ENCODE assay signal across 25 cellular contexts in genomic region chr21:43308511-43309283, GRCh38.
DNase-seq lines count a peak whose midpoint lies in the region; ATAC-seq and TF ChIP-seq lines count a peak whose summit lies in the region.
"Had no signal": no experiment of that assay in that cellular context is flagged by ENCODE, and none has a peak within 500 bp of the region (broad histone marks: within the 10 kb centered on the region; RNA-seq: fewer than 3 reads in every experiment).

No MANE protein-coding gene starts in this region.

- H3K27me3 Mint-ChIP-seq in brain: peaks cover 2% of the 10 kb centered on the region
- peaks cover 6% of the 10 kb centered on the region for H3K27me3 Mint-ChIP-seq in nephron progenitor cell (ENCODE audit: low read depth, poor library complexity)
- H3K27me3 Mint-ChIP-seq: activated naive CD8-positive, alpha-beta T cell had no signal

- DNase-seq in heart left ventricle (peak in 3 of 5 donors; percentile 6 to 29 (median 18)), heart right ventricle (no peak), nephron progenitor cell (no peak), ecto neural progenitor cell (ENCODE audit: low spot score) (no peak), esophagus squamous epithelium (lab: John Stamatoyannopoulos, UW) (no peak), PC-9 (no peak)
- DNase-seq: ACHN; activated CD4-positive, alpha-beta memory T cell treated with anti-CD3 and anti-CD28 coated beads, Interleukin-2, amount 10 ng/mL, durations not matched to agents 7 days and 5 days; activated effector memory CD4-positive, alpha-beta T cell treated with Interleukin-2 at 50 U/mL for 16 hours; activated T-cell treated with anti-CD3 and anti-CD28 coated beads for 4 hours; DMS153; NCI-H1105 treated with DMSO at 0.1 percent for 48 hours; NCI-H2029; NCI-H524 treated with DMSO at 0.1 percent for 48 hours; PC-3; stimulated activated naive CD8-positive, alpha-beta T cell treated with anti-CD3 and anti-CD28 coated beads, Interleukin-15, amount 100 ng/mL, for 72 hours; thyroid gland had no signal

- no peak overlapping the region for H3K27ac ChIP-seq in heart left ventricle
- no peak overlapping the region for H3K27ac ChIP-seq in heart right ventricle
- H3K27ac ChIP-seq in esophagus squamous epithelium: no peak overlapping the region
- no peak overlapping the region for H3K27ac ChIP-seq in PC-9
- H3K27ac ChIP-seq: gastroesophageal sphincter, thyroid gland had no signal

- H3K4me2 ChIP-seq in PC-9: no peak overlapping the region
- H3K4me2 ChIP-seq: GM23338 had no signal

- no peak overlapping the region for H2AFZ ChIP-seq in PC-9
- H2AFZ ChIP-seq: GM23338 had no signal

- H4K20me1 ChIP-seq in PC-9 (ENCODE audit: insufficient read depth): no peaks in the 10 kb centered on the region

- TF ChIP-seq CTCF in heart left ventricle (IDR thresholded peaks at IDR 0.05) (no peak), heart right ventricle (IDR thresholded peaks at IDR 0.05) (no peak), brain (conservative IDR thresholded peaks at IDR 0.05) (no peak), nephron progenitor cell (IDR thresholded peaks at IDR 0.05) (no peak), esophagus squamous epithelium (IDR thresholded peaks at IDR 0.05) (no peak), PC-9 (conservative IDR thresholded peaks at IDR 0.05) (no peak)

- TF ChIP-seq POLR2A in heart left ventricle (IDR thresholded peaks at IDR 0.05): no peak
- TF ChIP-seq POLR2A in esophagus squamous epithelium (IDR thresholded peaks at IDR 0.05): no peak

- no TSS peak for BruUV-seq in PC-9 (replicated peaks; lab: Mats Ljungman, UMichigan)

- H3K36me3 ChIP-seq in heart left ventricle: no peaks in the 10 kb centered on the region
- no peaks in the 10 kb centered on the region for H3K36me3 ChIP-seq in heart right ventricle
- H3K36me3 ChIP-seq in esophagus squamous epithelium: no peaks in the 10 kb centered on the region
- H3K36me3 ChIP-seq in PC-9 (ENCODE audit: low read depth): no peaks in the 10 kb centered on the region
- H3K36me3 ChIP-seq: gastroesophageal sphincter, SJSA1, thyroid gland had no signal

- no peaks in the 10 kb centered on the region for H3F3A ChIP-seq in PC-9 (ENCODE audit: insufficient read depth, low read depth)

- H3K4me1 Mint-ChIP-seq in brain: peaks cover 56% of the 10 kb centered on the region
- peaks cover 56% of the 10 kb centered on the region for H3K4me1 Mint-ChIP-seq in nephron progenitor cell
- H3K4me1 Mint-ChIP-seq: central memory CD8-positive, alpha-beta T cell had no signal

- H3K9me3 ChIP-seq in heart left ventricle: peaks cover 0 to 4% (median 0%) of the 10 kb centered on the region in 12 donors
- peaks cover 0 to 9% (median 0%) of the 10 kb centered on the region in 11 donors for H3K9me3 ChIP-seq in heart right ventricle
- no peaks in the 10 kb centered on the region for H3K9me3 ChIP-seq in esophagus squamous epithelium
- no peaks in the 10 kb centered on the region for H3K9me3 ChIP-seq in PC-9 (ENCODE audit: insufficient read depth, low read depth)
- H3K9me3 ChIP-seq: SJSA1, thyroid gland had no signal

- CTCF ChIA-PET in PC-9 (lab: Charles Lee): no interaction called here

- H3K79me2 ChIP-seq in PC-9 (ENCODE audit: low read depth): no peaks in the 10 kb centered on the region

- no peak for ATAC-seq in heart left ventricle
- ATAC-seq in heart right ventricle: no peak
- ATAC-seq: activated CD4-positive, CD25-positive, alpha-beta regulatory T cell treated with anti-CD3 and anti-CD28 coated beads, Interleukin-2, amount 50 U/mL, for 24 hours; gastroesophageal sphincter; GM23338; PC-3; stimulated activated naive CD8-positive, alpha-beta T cell treated with anti-CD3 and anti-CD28 coated beads, Interleukin-15, amount 100 ng/mL, for 72 hours had no signal

- intact Hi-C loops in heart left ventricle (cut with DNase I) (no loop called here), heart right ventricle (cut with DNase I) (loop anchor here in 1 of 10 donors (2.0 kb wide), 1 partner anchor 14 kb away; no protein-coding TSS in a partner anchor), esophagus squamous epithelium (cut with DNase I) (no loop called here), PC-9 (cut with micrococcal nuclease; ENCODE audit: unreplicated experiment) (no loop called here)

- no peaks in the 10 kb centered on the region for H3K27me3 ChIP-seq in heart left ventricle
- H3K27me3 ChIP-seq in heart right ventricle: no peaks in the 10 kb centered on the region
- peaks cover 0 to 4% (median 0%) of the 10 kb centered on the region in 4 donors for H3K27me3 ChIP-seq in esophagus squamous epithelium
- H3K27me3 ChIP-seq in PC-9 (ENCODE audit: insufficient read depth, low read depth): no peaks in the 10 kb centered on the region
- H3K27me3 ChIP-seq: SJSA1, thyroid gland had no signal

- 80 to 88% (median 86%) methylated on average over 14 of the region's 14 CpGs for WGBS in heart left ventricle, 4 donors
- WGBS in heart right ventricle, 2 donors: 77 to 81% methylated on average over 14 of the region's 14 CpGs
- WGBS in esophagus squamous epithelium, 2 donors: 84 to 89% methylated on average over 13 to 14 of the region's 14 CpGs

- H3K27ac Mint-ChIP-seq in brain (peak overlapping the region in 3 of 5 experiments; percentile 54 to 85 (median 57)), nephron progenitor cell (no peak overlapping the region)
- H3K27ac Mint-ChIP-seq: activated CD4-positive, alpha-beta memory T cell treated with anti-CD3 and anti-CD28 coated beads, Interleukin-2, amount 10 ng/mL, durations not matched to agents 7 days and 5 days; activated naive CD8-positive, alpha-beta T cell; GM23338 had no signal

- H3K9me3 Mint-ChIP-seq in brain: peaks cover 0 to 4% (median 0%) of the 10 kb centered on the region in 5 experiments
- H3K9me3 Mint-ChIP-seq in nephron progenitor cell: no peaks in the 10 kb centered on the region
- H3K9me3 Mint-ChIP-seq: activated CD4-positive, alpha-beta memory T cell treated with anti-CD3 and anti-CD28 coated beads, Interleukin-2, amount 10 ng/mL, durations not matched to agents 7 days and 5 days; central memory CD8-positive, alpha-beta T cell; GM23338; neural crest cell; stimulated activated naive CD8-positive, alpha-beta T cell treated with anti-CD3 and anti-CD28 coated beads, Interleukin-15, amount 100 ng/mL, for 72 hours had no signal

- H3K4me3 Mint-ChIP-seq in brain (no peak overlapping the region), nephron progenitor cell (peak overlapping the region; percentile 16)
- H3K4me3 Mint-ChIP-seq: activated CD4-positive, alpha-beta memory T cell treated with anti-CD3 and anti-CD28 coated beads, Interleukin-2, amount 10 ng/mL, durations not matched to agents 7 days and 5 days; activated naive CD8-positive, alpha-beta T cell; central memory CD8-positive, alpha-beta T cell; GM23338; neural crest cell; stimulated activated naive CD8-positive, alpha-beta T cell treated with anti-CD3 and anti-CD28 coated beads, Interleukin-15, amount 100 ng/mL, for 72 hours had no signal

- peaks cover 0 to 11% (median 0%) of the 10 kb centered on the region in 12 donors for H3K4me1 ChIP-seq in heart left ventricle
- peaks cover 0 to 15% (median 0%) of the 10 kb centered on the region in 9 donors for H3K4me1 ChIP-seq in heart right ventricle
- H3K4me1 ChIP-seq in esophagus squamous epithelium: peaks cover 3 to 43% (median 14%) of the 10 kb centered on the region in 3 donors
- H3K4me1 ChIP-seq in PC-9 (replicated peaks; ENCODE audit: insufficient read depth): peaks cover 7% of the 10 kb centered on the region; the same call in 1 of the 2 replicates
- H3K4me1 ChIP-seq: gastroesophageal sphincter had no signal

- POLR2A ChIA-PET in PC-9 (lab: Charles Lee; ENCODE audit: unreplicated experiment): no interaction called here

- H3K36me3 Mint-ChIP-seq in brain (no peaks in the 10 kb centered on the region), nephron progenitor cell (ENCODE audit: low read depth) (no peaks in the 10 kb centered on the region)
- H3K36me3 Mint-ChIP-seq: activated naive CD8-positive, alpha-beta T cell had no signal

- no peaks in the 10 kb centered on the region for H3K9me2 ChIP-seq in PC-9 (ENCODE audit: insufficient read depth)

- H3K4me3 ChIP-seq in heart left ventricle (no peak overlapping the region), heart right ventricle (no peak overlapping the region), esophagus squamous epithelium (no peak overlapping the region), PC-9 (no peak overlapping the region)
- H3K4me3 ChIP-seq: gastroesophageal sphincter, GM23338, SJSA1, thyroid gland had no signal

Comparison
In these comparisons a context has a peak if more than half of its experiments do, and no peak if none do; other contexts are left out.
1. DNase-seq: peak in heart left ventricle (3 of 5); none in heart right ventricle (0 of 2), nephron progenitor cell (single experiment), ecto neural progenitor cell (single experiment), esophagus squamous epithelium (single experiment) and PC-9 (0 of 2).